16 cellular contexts compared by ENCODE assay signal in the genomic region with DNA sequence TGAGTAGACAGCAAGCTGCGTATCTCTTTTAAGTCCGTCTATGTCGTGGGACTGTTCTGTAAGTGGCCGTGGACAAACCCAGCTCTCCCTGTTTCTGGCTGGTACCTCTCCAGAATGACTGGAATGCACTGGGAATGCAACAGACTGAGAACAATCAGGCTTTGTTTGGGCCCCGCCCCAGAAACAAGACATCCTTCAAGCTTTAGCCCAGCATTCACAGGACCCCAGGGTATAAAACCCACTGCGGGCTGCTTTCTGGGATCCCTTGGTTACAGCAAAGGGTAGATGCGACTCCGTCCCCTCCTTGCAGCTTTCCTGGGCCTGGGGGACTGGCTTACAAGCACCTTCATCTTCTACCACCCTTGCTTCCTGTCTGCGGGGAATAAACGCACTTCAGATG. TPM values are rescaled to one million over a fixed set of nuclear protein-coding genes. Genes with fewer than 3 reads are reported as not detected.
DNase-seq lines count a peak whose midpoint lies in the region; TF ChIP-seq lines count a peak whose summit lies in the region.
"Had no signal": no experiment of that assay in that cellular context is flagged by ENCODE, and none has a peak within 500 bp of the region (broad histone marks: within the 10 kb centered on the region; RNA-seq: fewer than 3 reads in every experiment).

No MANE protein-coding gene starts in this region.

- H3K4me1 ChIP-seq in H9 (ENCODE audit: insufficient read depth, low read length) (no peaks in the 10 kb centered on the region), left ventricle myocardium inferior (no peaks in the 10 kb centered on the region)
- H3K4me1 ChIP-seq: HAP-1 had no signal

- H3K27ac ChIP-seq in H9 (ENCODE audit: insufficient read length, low read depth, low read length) (no peak overlapping the region), left ventricle myocardium inferior (replicated peaks) (no peak overlapping the region)
- H3K27ac ChIP-seq: GM23248 had no signal

- no peak overlapping the region for H3T11ph ChIP-seq in H9 (ENCODE audit: low read length)

- DNase-seq in H9 (peak; percentile 22), SK-MEL-5 (ENCODE audit: low read depth, low spot score) (peak; percentile 17), islet precursor cell (peak; percentile 76), osteocyte (ENCODE audit: extremely low spot score, unreplicated experiment) (peak; percentile 80), NCI-H2196 (lab: John Stamatoyannopoulos, UW; ENCODE audit: unreplicated experiment) (no peak), SIG-M5 (lab: John Stamatoyannopoulos, UW) (no peak), glutamatergic neuron (no peak), left ventricle myocardium inferior (no peak)
- DNase-seq: C1 segment of cervical spinal cord; Calu3; CD4-positive, alpha-beta T cell; DMS 273 treated with DMSO at 0.1 percent for 48 hours; GM23248 had no signal

- H2BK12ac ChIP-seq in H9 (ENCODE audit: insufficient read length, low read depth, low read length), result no peak overlapping the region

- H3K4me2 ChIP-seq in H9 (ENCODE audit: insufficient read depth, insufficient read length, low read length), result no peak overlapping the region

- no peaks in the 10 kb centered on the region for H3K23me2 ChIP-seq in H9 (ENCODE audit: insufficient read length, low read depth, low read length, poor library complexity, severe bottlenecking)

- TF ChIP-seq CTCF in H9 (conservative IDR thresholded peaks at IDR 0.05) (no peak), osteocyte (IDR thresholded peaks at IDR 0.05) (no peak), glutamatergic neuron (IDR thresholded peaks at IDR 0.05; ENCODE audit: partially characterized antibody, unreplicated experiment) (no peak), left ventricle myocardium inferior (IDR thresholded peaks at IDR 0.05; ENCODE audit: borderline replicate concordance) (no peak)

- H3K36me3 Mint-ChIP-seq in H9 (ENCODE audit: insufficient read depth in 1 of 3, low read depth in 3 of 3), result no peaks in the 10 kb centered on the region
- H3K36me3 Mint-ChIP-seq in osteocyte (ENCODE audit: unreplicated experiment), result peaks cover 4% of the 10 kb centered on the region
- no peaks in the 10 kb centered on the region for H3K36me3 Mint-ChIP-seq in glutamatergic neuron (ENCODE audit: unreplicated experiment)

- H3K4me3 Mint-ChIP-seq in H9 (no peak overlapping the region; a peak in 1 of 5 replicates), osteocyte (ENCODE audit: unreplicated experiment) (no peak overlapping the region), glutamatergic neuron (ENCODE audit: unreplicated experiment) (no peak overlapping the region)
- H3K4me3 Mint-ChIP-seq: B cell; CD4-positive, alpha-beta T cell had no signal

- H3K14ac ChIP-seq in H9 (ENCODE audit: insufficient read depth, low read length), result no peak overlapping the region

- H3K9ac ChIP-seq in H9 (ENCODE audit: extremely low read depth, insufficient read length, low read length), result no peak overlapping the region
- H3K9ac ChIP-seq: GM23248 had no signal

- no peak overlapping the region for H2BK15ac ChIP-seq in H9 (ENCODE audit: low read depth, low read length)

- H3K9me3 ChIP-seq in H9 (ENCODE audit: control insufficient read depth, low read depth, low read length), result no peaks in the 10 kb centered on the region
- H3K9me3 ChIP-seq in left ventricle myocardium inferior (replicated peaks), result peaks cover 19% of the 10 kb centered on the region
- H3K9me3 ChIP-seq: HAP-1 had no signal

- H2AK5ac ChIP-seq in H9 (ENCODE audit: insufficient read length, low read length), result no peak overlapping the region

- H3K79me2 ChIP-seq in H9 (ENCODE audit: insufficient read depth, low read length), result no peaks in the 10 kb centered on the region

- H3K4me3 ChIP-seq in left ventricle myocardium inferior, result no peak overlapping the region
- H3K4me3 ChIP-seq: GM12878, GM23248, HAP-1 had no signal

- in situ Hi-C loops in SK-MEL-5 (cut with HindIII; ENCODE audit: low pct_unique_long_range_greater_than_20kb, low sequenced_read_pairs), result no loop called here

- H2BK5ac ChIP-seq in H9 (ENCODE audit: insufficient read length, low read length), result no peak overlapping the region

- H2AFZ ChIP-seq in H9 (ENCODE audit: low read length), result no peak overlapping the region
- H2AFZ ChIP-seq: GM23248 had no signal

- H3K27me3 Mint-ChIP-seq in H9 (ENCODE audit: low read depth) (no peaks in the 10 kb centered on the region; the same call in 1 of the 2 replicates), osteocyte (ENCODE audit: unreplicated experiment) (peaks cover 4% of the 10 kb centered on the region), glutamatergic neuron (ENCODE audit: unreplicated experiment) (peaks cover 3% of the 10 kb centered on the region)

- H4K20me1 ChIP-seq in H9 (ENCODE audit: control insufficient read depth, insufficient read depth, insufficient read length), result no peaks in the 10 kb centered on the region

- H3K9me3 Mint-ChIP-seq in H9, result peaks cover 3% of the 10 kb centered on the region in 2 experiments; a peak in 3 of 5 replicates
- H3K9me3 Mint-ChIP-seq in osteocyte (ENCODE audit: unreplicated experiment), result peaks cover 21% of the 10 kb centered on the region
- H3K9me3 Mint-ChIP-seq in glutamatergic neuron (ENCODE audit: unreplicated experiment), result peaks cover 7% of the 10 kb centered on the region

- no peaks in the 10 kb centered on the region for H3K36me3 ChIP-seq in left ventricle myocardium inferior
- H3K36me3 ChIP-seq: HAP-1 had no signal

- H2BK120ac ChIP-seq in H9 (ENCODE audit: low read depth, low read length, poor library complexity, severe bottlenecking), result no peak overlapping the region

- H3K4me1 Mint-ChIP-seq in H9 (peaks cover 0 to 5% of the 10 kb centered on the region in 2 experiments; a peak in 2 of 4 replicates), osteocyte (ENCODE audit: unreplicated experiment) (no peaks in the 10 kb centered on the region), glutamatergic neuron (ENCODE audit: low read depth, unreplicated experiment) (peaks cover 4% of the 10 kb centered on the region)
- H3K4me1 Mint-ChIP-seq: B cell had no signal

- no peak overlapping the region for H3K56ac ChIP-seq in H9 (ENCODE audit: insufficient read length, low read depth, low read length)

- no CpG with 5 or more reads among the region's 10 CpGs for WGBS in H9 (ENCODE audit: extremely low coverage, insufficient read length, low lambda C conversion rate)

- no peaks in the 10 kb centered on the region for H3K79me1 ChIP-seq in H9 (ENCODE audit: insufficient read depth, low read depth, low read length, poor library complexity, severe bottlenecking)

- no peaks in the 10 kb centered on the region for H3K27me3 ChIP-seq in H9 (ENCODE audit: insufficient read depth, low read length)
- H3K27me3 ChIP-seq in left ventricle myocardium inferior (ENCODE audit: low read depth), result peaks cover 3% of the 10 kb centered on the region

- H3K18ac ChIP-seq in H9 (ENCODE audit: insufficient read length, low read depth, low read length), result no peak overlapping the region

- H3K27ac Mint-ChIP-seq in H9, result no peak overlapping the region
- H3K27ac Mint-ChIP-seq in osteocyte (ENCODE audit: unreplicated experiment), result no peak overlapping the region
- no peak overlapping the region for H3K27ac Mint-ChIP-seq in glutamatergic neuron (ENCODE audit: unreplicated experiment)
- H3K27ac Mint-ChIP-seq: B cell; CD4-positive, alpha-beta T cell had no signal

- no peak overlapping the region for H4K5ac ChIP-seq in H9 (ENCODE audit: insufficient read length, low read depth, low read length)

- no peak overlapping the region for H4K91ac ChIP-seq in H9 (ENCODE audit: insufficient read length, low read depth, low read length)

- no peak overlapping the region for H3K23ac ChIP-seq in H9 (ENCODE audit: insufficient read length, low read depth, low read length)

- H4K8ac ChIP-seq in H9 (replicated peaks; ENCODE audit: insufficient read length, low read depth, low read length), result no peak overlapping the region

- no peak overlapping the region for H3K4ac ChIP-seq in H9 (ENCODE audit: low read depth, low read length)

- H2BK20ac ChIP-seq in H9 (ENCODE audit: low read depth, low read length, poor library complexity, severe bottlenecking), result no peak overlapping the region

- intact Hi-C loops in left ventricle myocardium inferior (cut with micrococcal nuclease), result no loop called here

RNA-seq across cellular contexts. Expression of a gene that starts 45.6 kb away (rescaled TPM):
- 70.5 and 73.5 TPM in 2 replicates for total RNA-seq in H9 (2021)
- 105 and 112 TPM in 2 replicates for total RNA-seq in SK-MEL-5 (2014; rRNA removed; shearing (Covaris generic))
- polyA plus RNA-seq in SK-MEL-5 (2015; cell fraction: cytosol; rRNA removed), result 88.2 and 91.8 TPM in 2 replicates
- 101 and 102 TPM in 2 replicates for polyA plus RNA-seq in SK-MEL-5 (2015; cell fraction: nucleus; rRNA removed)
- total RNA-seq in osteocyte, result 90.7 and 93.9 TPM in 2 replicates
- 45.9 TPM for total RNA-seq in glutamatergic neuron (ENCODE audit: unreplicated experiment)
- 21.9 TPM for total RNA-seq in left ventricle myocardium inferior

Comparison
In these comparisons a context has a peak if more than half of its experiments do, and no peak if none do; other contexts are left out.
1. DNase-seq: peak in H9 (single experiment), SK-MEL-5 (single experiment), islet precursor cell (single experiment) and osteocyte (single experiment); none in NCI-H2196 (single experiment), SIG-M5 (single experiment), glutamatergic neuron (single experiment) and left ventricle myocardium inferior (single experiment).